2 cellular contexts compared by ENCODE assay signal in the genomic region with DNA sequence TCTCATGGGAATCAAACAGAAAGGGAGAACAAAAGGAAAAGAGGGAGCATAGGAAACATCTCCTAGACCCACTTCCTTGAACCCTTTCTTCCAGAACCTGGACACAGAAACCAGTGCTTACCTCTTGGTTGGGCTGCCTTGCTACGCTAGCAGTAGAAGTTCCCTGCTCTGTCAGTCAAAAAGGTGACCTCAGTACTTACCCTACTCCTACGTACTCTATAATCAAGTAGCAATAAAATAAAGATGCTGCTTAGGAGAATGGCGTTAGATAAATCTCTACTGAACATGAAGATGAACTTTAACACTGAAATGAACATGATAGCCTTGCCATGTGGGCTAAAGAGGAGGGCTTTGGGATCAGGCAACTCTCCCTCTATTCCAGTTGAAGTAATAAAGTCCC.
TF ChIP-seq lines count a peak whose summit lies in the region.

No MANE protein-coding gene starts in this region.

TF ChIP-seq in HEK293T, 16 proteins besides CTCF, POLR2A, EP300 and RAD21 (continued from another document):
- TF ChIP-seq, protein P1, sequence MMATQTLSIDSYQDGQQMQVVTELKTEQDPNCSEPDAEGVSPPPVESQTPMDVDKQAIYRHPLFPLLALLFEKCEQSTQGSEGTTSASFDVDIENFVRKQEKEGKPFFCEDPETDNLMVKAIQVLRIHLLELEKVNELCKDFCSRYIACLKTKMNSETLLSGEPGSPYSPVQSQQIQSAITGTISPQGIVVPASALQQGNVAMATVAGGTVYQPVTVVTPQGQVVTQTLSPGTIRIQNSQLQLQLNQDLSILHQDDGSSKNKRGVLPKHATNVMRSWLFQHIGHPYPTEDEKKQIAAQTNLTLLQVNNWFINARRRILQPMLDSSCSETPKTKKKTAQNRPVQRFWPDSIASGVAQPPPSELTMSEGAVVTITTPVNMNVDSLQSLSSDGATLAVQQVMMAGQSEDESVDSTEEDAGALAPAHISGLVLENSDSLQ (IDR thresholded peaks at IDR 0.05), result peak; percentile 73
TF ChIP-seq in HEK293T: peak in this region for 1.

TF ChIP-seq in IMR-90, 13 proteins besides CTCF, POLR2A, EP300 and RAD21 (continued from another document):
- TF ChIP-seq, protein P2, sequence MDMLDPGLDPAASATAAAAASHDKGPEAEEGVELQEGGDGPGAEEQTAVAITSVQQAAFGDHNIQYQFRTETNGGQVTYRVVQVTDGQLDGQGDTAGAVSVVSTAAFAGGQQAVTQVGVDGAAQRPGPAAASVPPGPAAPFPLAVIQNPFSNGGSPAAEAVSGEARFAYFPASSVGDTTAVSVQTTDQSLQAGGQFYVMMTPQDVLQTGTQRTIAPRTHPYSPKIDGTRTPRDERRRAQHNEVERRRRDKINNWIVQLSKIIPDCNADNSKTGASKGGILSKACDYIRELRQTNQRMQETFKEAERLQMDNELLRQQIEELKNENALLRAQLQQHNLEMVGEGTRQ (IDR thresholded peaks at IDR 0.05; ENCODE audit: low read depth, low read length), result no peak
- no peak for TF ChIP-seq BHLHE40 (IDR thresholded peaks at IDR 0.05; ENCODE audit: low read depth, low read length)
- no peak for TF ChIP-seq FOS (IDR thresholded peaks at IDR 0.05; ENCODE audit: low read depth, low read length)
- TF ChIP-seq, protein P3, sequence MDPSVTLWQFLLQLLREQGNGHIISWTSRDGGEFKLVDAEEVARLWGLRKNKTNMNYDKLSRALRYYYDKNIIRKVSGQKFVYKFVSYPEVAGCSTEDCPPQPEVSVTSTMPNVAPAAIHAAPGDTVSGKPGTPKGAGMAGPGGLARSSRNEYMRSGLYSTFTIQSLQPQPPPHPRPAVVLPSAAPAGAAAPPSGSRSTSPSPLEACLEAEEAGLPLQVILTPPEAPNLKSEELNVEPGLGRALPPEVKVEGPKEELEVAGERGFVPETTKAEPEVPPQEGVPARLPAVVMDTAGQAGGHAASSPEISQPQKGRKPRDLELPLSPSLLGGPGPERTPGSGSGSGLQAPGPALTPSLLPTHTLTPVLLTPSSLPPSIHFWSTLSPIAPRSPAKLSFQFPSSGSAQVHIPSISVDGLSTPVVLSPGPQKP (IDR thresholded peaks at IDR 0.05; ENCODE audit: borderline replicate concordance, low read depth, low read length), result no peak
- no peak for TF ChIP-seq RFX5 (IDR thresholded peaks at IDR 0.05; ENCODE audit: low read depth, low read length)
- TF ChIP-seq MXI1 (IDR thresholded peaks at IDR 0.05; ENCODE audit: borderline replicate concordance, low read depth, low read length), result no peak
